ENCODE assay signal across 15 cellular contexts in genomic region chr9:136618578-136619547, GRCh38. TPM values are rescaled to one million over a fixed set of nuclear protein-coding genes. Genes with fewer than 3 reads are reported as not detected.
DNase-seq lines count a peak whose midpoint lies in the region; ATAC-seq lines count a peak whose summit lies in the region.
"Had no signal": no experiment of that assay in that cellular context is flagged by ENCODE, and none has a peak within 500 bp of the region (broad histone marks: within the 10 kb centered on the region; RNA-seq: fewer than 3 reads in every experiment).

No MANE protein-coding gene starts in this region.

- H3K4me3 Mint-ChIP-seq in naive B cell, result peak overlapping the region in 7 of 8 donors; percentile 56 to 82 (median 64)
- H3K4me3 Mint-ChIP-seq: activated CD4-positive, alpha-beta memory T cell treated with anti-CD3 and anti-CD28 coated beads, Interleukin-2, amount 10 ng/mL, durations not matched to agents 7 days and 5 days had no signal

- ATAC-seq in naive B cell (ENCODE audit: low read depth in 2 of 2), result peak; percentile 96
- no peak for ATAC-seq in GM18498 (IDR thresholded peaks at IDR 0.05; ENCODE audit: unreplicated experiment)

- peak; percentile 75 for DNase-seq in CD1c-positive myeloid dendritic cell (ENCODE audit: extremely low spot score)
- peak; percentile 90 for DNase-seq in MV-4-11 (lab: John Stamatoyannopoulos, UW)
- peak; percentile 78 for DNase-seq in naive B cell
- no peak for DNase-seq in 8988T
- no peak for DNase-seq in foreskin melanocyte
- no peak for DNase-seq in activated CD4-positive, alpha-beta T cell treated with anti-CD3 and anti-CD28 coated beads for 48 hours
- DNase-seq: activated CD4-positive, alpha-beta memory T cell treated with anti-CD3 and anti-CD28 coated beads, Interleukin-2, amount 10 ng/mL, durations not matched to agents 7 days and 5 days; activated naive CD4-positive, alpha-beta T cell treated with Interleukin-2 at 50 U/mL for 16 hours; central memory CD4-positive, alpha-beta T cell; NCI-H226 had no signal

- H3K9me3 Mint-ChIP-seq in naive B cell, result no peaks in the 10 kb centered on the region
- H3K9me3 Mint-ChIP-seq: activated CD4-positive, alpha-beta memory T cell treated with anti-CD3 and anti-CD28 coated beads, Interleukin-2, amount 10 ng/mL, durations not matched to agents 7 days and 5 days had no signal

- peak overlapping the region; percentile 60 to 96 (median 78) for H3K27ac Mint-ChIP-seq in naive B cell
- H3K27ac Mint-ChIP-seq: activated CD4-positive, alpha-beta memory T cell treated with anti-CD3 and anti-CD28 coated beads, Interleukin-2, amount 10 ng/mL, durations not matched to agents 7 days and 5 days had no signal

- no peaks in the 10 kb centered on the region for H3K36me3 Mint-ChIP-seq in naive B cell

- peaks cover 34 to 44% (median 38%) of the 10 kb centered on the region in 3 donors for H3K4me1 Mint-ChIP-seq in naive B cell

- H3K27ac ChIP-seq in cingulate gyrus (ENCODE audit: low read depth, low read length), result peak overlapping the region; percentile 39
- H3K27ac ChIP-seq: prostate gland, SK-N-MC, thoracic aorta had no signal

- H3K27me3 Mint-ChIP-seq in naive B cell, result peaks cover 0 to 13% (median 0%) of the 10 kb centered on the region in 3 donors
- H3K27me3 Mint-ChIP-seq: activated CD4-positive, alpha-beta memory T cell treated with anti-CD3 and anti-CD28 coated beads, Interleukin-2, amount 10 ng/mL, durations not matched to agents 7 days and 5 days had no signal

RNA-seq across cellular contexts. Expression of gene EGFL7, which starts 43.9 kb away (rescaled TPM):
- polyA plus RNA-seq in naive B cell (ENCODE audit: low read depth in 6 of 6), result under 1 TPM in 2 of 6 donors, not detected in 4; 0.33 TPM

Comparison
In these comparisons a context has a peak if more than half of its experiments do, and no peak if none do; other contexts are left out.
1. DNase-seq: peak in CD1c-positive myeloid dendritic cell (single experiment), MV-4-11 (single experiment) and naive B cell (single experiment); none in 8988T (single experiment), foreskin melanocyte (single experiment) and activated CD4-positive, alpha-beta T cell treated with anti-CD3 and anti-CD28 coated beads for 48 hours (single experiment).